Comparison of ENCODE assay signal across 8 cellular contexts in the genomic region with DNA sequence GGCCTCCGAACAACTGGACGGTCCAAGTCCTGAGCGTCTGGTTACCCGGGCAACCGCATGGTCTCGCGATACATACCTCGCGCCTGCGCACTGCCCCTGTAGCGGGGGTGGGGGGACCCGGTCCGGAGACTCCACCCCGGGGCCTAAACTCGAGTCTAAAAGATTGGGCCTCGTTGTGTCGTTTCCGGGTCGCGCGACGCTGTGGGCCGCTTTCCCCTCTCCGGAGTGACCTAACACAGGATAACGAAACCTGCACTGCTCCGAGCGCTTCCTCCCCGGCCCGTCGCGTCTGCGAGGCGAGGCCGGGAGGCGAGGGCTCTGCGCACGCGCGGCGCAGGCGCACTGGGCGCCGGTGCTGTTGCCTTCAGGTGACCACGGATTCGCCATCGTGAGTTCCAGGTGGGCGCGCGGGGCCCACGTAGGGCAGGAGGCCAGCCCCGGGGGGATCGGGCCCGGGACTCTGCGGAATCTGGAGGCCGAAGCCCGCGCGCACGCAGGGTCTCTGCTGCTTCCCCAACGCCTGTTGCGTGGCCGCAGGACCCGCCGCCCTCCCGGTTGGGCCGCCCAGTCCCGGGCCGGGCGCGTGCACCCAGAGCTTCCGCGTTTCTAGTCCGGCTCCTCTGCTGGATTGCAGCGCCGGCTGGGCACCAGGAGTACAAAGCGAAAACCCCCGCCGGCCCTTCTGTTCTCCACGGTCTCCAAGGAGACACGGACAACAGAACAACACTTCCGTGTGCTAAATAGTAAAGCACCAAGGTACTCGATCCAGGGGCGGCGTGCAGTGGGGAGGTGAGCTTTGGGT. TPM values are rescaled to one million over a fixed set of nuclear protein-coding genes. Genes with fewer than 3 reads are reported as not detected.
DNase-seq lines count a peak whose midpoint lies in the region; TF ChIP-seq lines count a peak whose summit lies in the region.

A gene with protein sequence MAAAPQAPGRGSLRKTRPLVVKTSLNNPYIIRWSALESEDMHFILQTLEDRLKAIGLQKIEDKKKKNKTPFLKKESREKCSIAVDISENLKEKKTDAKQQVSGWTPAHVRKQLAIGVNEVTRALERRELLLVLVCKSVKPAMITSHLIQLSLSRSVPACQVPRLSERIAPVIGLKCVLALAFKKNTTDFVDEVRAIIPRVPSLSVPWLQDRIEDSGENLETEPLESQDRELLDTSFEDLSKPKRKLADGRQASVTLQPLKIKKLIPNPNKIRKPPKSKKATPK (plus strand): TSS at position 345 of the 802 bp plus-strand sequence. CDS start 5,960 bp downstream, outside the sequence.

- H3K4me1 Mint-ChIP-seq in neural crest cell, result peaks cover 31% of the 10 kb centered on the region

- peak within 1 kb of the TSS; percentile 98 for H3K4me2 ChIP-seq in MM.1S (ENCODE audit: low read depth, low read length)

- peaks cover 15% of the 10 kb centered on the region; the same call in 1 of the 2 replicates for H3F3A ChIP-seq in MM.1S (ENCODE audit: insufficient read depth, low read length)

- peak within 1 kb of the TSS; percentile 80 for H3K4me3 ChIP-seq in MM.1S (ENCODE audit: low read length)
- H3K4me3 ChIP-seq in foreskin fibroblast (ENCODE audit: low read depth in 1 of 2, low read length in 2 of 2), result peak within 1 kb of the TSS; percentile 86 to 94
- H3K4me3 ChIP-seq in stomach, result peak within 1 kb of the TSS; percentile 70 to 84 (median 80)

- H3K4me1 ChIP-seq in MM.1S (ENCODE audit: low read length) (peaks cover 3% of the 10 kb centered on the region; the same call in 1 of the 2 replicates), stomach (peaks cover 19 to 46% (median 33%) of the 10 kb centered on the region in 4 donors)

- TF ChIP-seq CTCF in MM.1S (IDR thresholded peaks at IDR 0.05; ENCODE audit: low read length) (no peak), foreskin fibroblast (IDR thresholded peaks at IDR 0.05; ENCODE audit: low read depth, low read length) (no peak), neural crest cell (conservative IDR thresholded peaks at IDR 0.05) (no peak), stomach (IDR thresholded peaks at IDR 0.05) (no peak)

- no peaks in the 10 kb centered on the region for H3K27me3 Mint-ChIP-seq in neural crest cell (ENCODE audit: low read depth)

- intact Hi-C loops in stomach (cut with DNase I; ENCODE audit: low total_unique reads), result loop anchor here (10.0 kb wide), 1 partner anchor 142 kb away; the partner anchor contains the start of genes DCLRE1C and MEIG1

- H3K27ac Mint-ChIP-seq in neural crest cell (ENCODE audit: unreplicated experiment), result peak within 1 kb of the TSS; percentile 96

- H3K79me2 ChIP-seq in MM.1S (ENCODE audit: low read length), result peaks cover 47% of the 10 kb centered on the region

- H3K9me2 ChIP-seq in MM.1S (replicated peaks; ENCODE audit: insufficient read depth, low read length), result no peaks in the 10 kb centered on the region

- peak within 1 kb of the TSS; percentile 98 for H2AFZ ChIP-seq in MM.1S (ENCODE audit: low read length)

- H3K9me3 ChIP-seq in MM.1S (replicated peaks; ENCODE audit: insufficient read depth, low read length), result no peaks in the 10 kb centered on the region
- H3K9me3 ChIP-seq in stomach, result no peaks in the 10 kb centered on the region

- peak within 1 kb of the TSS; percentile 96 for H3K9ac ChIP-seq in MM.1S (ENCODE audit: low read length)

- no peaks in the 10 kb centered on the region for H3K36me3 ChIP-seq in MM.1S (replicated peaks; ENCODE audit: insufficient read depth, low read length)
- H3K36me3 ChIP-seq in stomach, result peaks cover 0 to 23% (median 15%) of the 10 kb centered on the region in 4 donors

- H3K4me3 Mint-ChIP-seq in neural crest cell, result peak within 1 kb of the TSS; percentile 95

- H3K27ac ChIP-seq in MM.1S (ENCODE audit: low read length) (peak within 1 kb of the TSS; percentile 97), stomach (peak within 1 kb of the TSS; percentile 95 to 98 (median 97))

- no peaks in the 10 kb centered on the region for H3K9me3 Mint-ChIP-seq in neural crest cell

- whole genome bisulfite sequencing in stomach, 5 donors, result 0 to 1% (median 0%) methylated on average over 26 to 84 of the region's 84 CpGs

- TF ChIP-seq EP300 in stomach (IDR thresholded peaks at IDR 0.05), result no peak

- TF ChIP-seq POLR2A in stomach (IDR thresholded peaks at IDR 0.05), result peak in 1 of 4 donors; percentile 60

- H3K36me3 Mint-ChIP-seq in neural crest cell (ENCODE audit: low read depth), result peaks cover 5% of the 10 kb centered on the region

- H4K20me1 ChIP-seq in MM.1S (ENCODE audit: insufficient read depth, low read length), result no peaks in the 10 kb centered on the region

- H3K27me3 ChIP-seq in MM.1S (replicated peaks; ENCODE audit: insufficient read depth, low read length) (no peaks in the 10 kb centered on the region), stomach (peaks cover 0 to 2% (median 0%) of the 10 kb centered on the region in 3 donors)

- peak; percentile 96 for DNase-seq in GDM1 (lab: John Stamatoyannopoulos, UW)
- peak; percentile 92 for DNase-seq in HCEC 1CT
- DNase-seq in MM.1S, result peak; percentile 96
- peak; percentile 86 for DNase-seq in SIG-M5 treated with dmso at 0.1 percent for 504 hours (lab: John Stamatoyannopoulos, UW; ENCODE audit: unreplicated experiment)
- DNase-seq in activated gamma-delta T cell treated with Interleukin-2 at 50 U/mL for 16 hours, result peak; percentile 95
- peak; percentile 92 to 98 for DNase-seq in foreskin fibroblast
- DNase-seq in neural crest cell (ENCODE audit: low read depth, low spot score), result peak; percentile 96
- peak; percentile 98 for DNase-seq in stomach

RNA-seq across cellular contexts. Expression of the gene that starts here (rescaled TPM):
- 15.0 and 15.9 TPM in 2 replicates for total RNA-seq in neural crest cell
- 10 to 100 TPM in 2 of 5 donors, 1 to 10 TPM in 2, not detected in 1; 4.5 to 29.4 (median 18.9) TPM for total RNA-seq in stomach
- polyA plus RNA-seq in stomach, result 10 to 100 TPM; 17.9 to 22.3 (median 19.6) TPM

Comparison
In these comparisons a context has a peak if more than half of its experiments do, and no peak if none do; other contexts are left out.
1. Peak in every context shown above with its lines: DNase-seq, H3K4me3 ChIP-seq and H3K27ac ChIP-seq.